Comparison of ENCODE assay signal across 21 cellular contexts in genomic region chr4:160175064-160175643, GRCh38.
DNase-seq lines count a peak whose midpoint lies in the region; ATAC-seq and TF ChIP-seq lines count a peak whose summit lies in the region.
"Had no signal": no experiment of that assay in that cellular context is flagged by ENCODE, and none has a peak within 500 bp of the region (broad histone marks: within the 10 kb centered on the region; RNA-seq: fewer than 3 reads in every experiment).

No MANE protein-coding gene starts in this region.

- 0 out of 2 replicates have a peak, but pooled peaks cover 2% of the 10 kb centered on the region for H3K4me1 ChIP-seq in PC-3 (ENCODE audit: insufficient read depth, low read length)

- no peaks in the 10 kb centered on the region for H4K20me1 ChIP-seq in PC-3 (ENCODE audit: low read length)

- peak; percentile 12; the same call in 1 of the 2 replicates for TF ChIP-seq CTCF in PC-3 (conservative IDR thresholded peaks at IDR 0.05; ENCODE audit: low read depth, low read length)

- H3K36me3 ChIP-seq in PC-3 (ENCODE audit: low read depth, low read length), result no peaks in the 10 kb centered on the region

- H3K9me2 ChIP-seq in PC-3 (replicated peaks; ENCODE audit: low read length), result no peaks in the 10 kb centered on the region

- H3K9me3 ChIP-seq in PC-3 (ENCODE audit: low read length), result no peaks in the 10 kb centered on the region
- H3K9me3 ChIP-seq: A549 had no signal

- H3K27ac Mint-ChIP-seq in stimulated activated effector memory CD8-positive, alpha-beta T cell treated with anti-CD3 and anti-CD28 coated beads, Interleukin-12 subunit alpha, Interleukin-12 subunit beta, amount 100 ng/mL, for 72 hours, result no peak overlapping the region
- H3K27ac Mint-ChIP-seq: activated T-helper 1 cell treated with anti-CD3 and anti-CD28 coated beads, Interleukin-12 subunit alpha, Interleukin-12 subunit beta, Interleukin-2, Interleukin-4 antibody, amounts not matched to agents 30 ng/mL and 10 ng/mL and 1 ng/mL, durations not matched to agents 14 hours and 24 hours and 36 hours; CD4-positive, alpha-beta memory T cell; stimulated activated naive B cell treated with anti-CD40 and anti-IgM and Interleukin-4, amounts not matched to agents 10 μg/mL and 1 μg/mL and 100 μg/mL, for 72 hours; type B pancreatic cell had no signal

- no peak overlapping the region for H3K9ac ChIP-seq in PC-3 (ENCODE audit: low read length)

- peaks cover 31% of the 10 kb centered on the region for H3K9me3 Mint-ChIP-seq in stimulated activated effector memory CD8-positive, alpha-beta T cell treated with anti-CD3 and anti-CD28 coated beads, Interleukin-12 subunit alpha, Interleukin-12 subunit beta, amount 100 ng/mL, for 72 hours

- DNase-seq in SIG-M5 treated with dmso at 0.1 percent for 504 hours (lab: John Stamatoyannopoulos, UW; ENCODE audit: unreplicated experiment) (peak; percentile 17), SIG-M5 (lab: John Stamatoyannopoulos, UW) (no peak), PC-3 (peak; percentile 20), iPS-NIHi7 (ENCODE audit: extremely low spot score) (peak; percentile 10), AG20443 (ENCODE audit: low spot score) (no peak), hepatic stellate cell (ENCODE audit: low spot score) (no peak)
- no peak for DNase-seq in stimulated activated effector memory CD8-positive, alpha-beta T cell treated with anti-CD3 and anti-CD28 coated beads, Interleukin-12 subunit alpha, Interleukin-12 subunit beta, amount 100 ng/mL, for 72 hours (ENCODE audit: low spot score in 2 of 2)
- DNase-seq: activated CD4-positive, alpha-beta T cell treated with anti-CD3 and anti-CD28 coated beads, Interleukin-2, amount 50 U/mL, for 4 hours; CD4-positive, alpha-beta memory T cell; Karpas-422; midbrain; NCI-H1436 treated with DMSO at 0.1 percent for 48 hours; NCI-H226; stimulated activated naive B cell treated with anti-CD40 and anti-IgM and Interleukin-4, amounts not matched to agents 10 μg/mL and 1 μg/mL and 100 μg/mL, for 72 hours had no signal

- H3K4me3 Mint-ChIP-seq in stimulated activated effector memory CD8-positive, alpha-beta T cell treated with anti-CD3 and anti-CD28 coated beads, Interleukin-12 subunit alpha, Interleukin-12 subunit beta, amount 100 ng/mL, for 72 hours, result no peak overlapping the region
- H3K4me3 Mint-ChIP-seq: activated T-helper 1 cell treated with anti-CD3 and anti-CD28 coated beads, Interleukin-12 subunit alpha, Interleukin-12 subunit beta, Interleukin-2, Interleukin-4 antibody, amounts not matched to agents 30 ng/mL and 10 ng/mL and 1 ng/mL, durations not matched to agents 14 hours and 24 hours and 36 hours; CD4-positive, alpha-beta memory T cell; stimulated activated naive B cell treated with anti-CD40 and anti-IgM and Interleukin-4, amounts not matched to agents 10 μg/mL and 1 μg/mL and 100 μg/mL, for 72 hours; type B pancreatic cell had no signal

- H3K36me3 Mint-ChIP-seq in stimulated activated effector memory CD8-positive, alpha-beta T cell treated with anti-CD3 and anti-CD28 coated beads, Interleukin-12 subunit alpha, Interleukin-12 subunit beta, amount 100 ng/mL, for 72 hours, result no peaks in the 10 kb centered on the region
- H3K36me3 Mint-ChIP-seq: CD4-positive, alpha-beta memory T cell; stimulated activated naive B cell treated with anti-CD40 and anti-IgM and Interleukin-4, amounts not matched to agents 10 μg/mL and 1 μg/mL and 100 μg/mL, for 72 hours; type B pancreatic cell had no signal

- H3K27me3 ChIP-seq in PC-3 (ENCODE audit: low read length), result no peaks in the 10 kb centered on the region

- POLR2A ChIA-PET in PC-3 (lab: Charles Lee; ENCODE audit: unreplicated experiment), result no interaction called here

- H3K4me1 Mint-ChIP-seq in stimulated activated effector memory CD8-positive, alpha-beta T cell treated with anti-CD3 and anti-CD28 coated beads, Interleukin-12 subunit alpha, Interleukin-12 subunit beta, amount 100 ng/mL, for 72 hours, result no peaks in the 10 kb centered on the region
- H3K4me1 Mint-ChIP-seq: CD4-positive, alpha-beta memory T cell; stimulated activated naive B cell treated with anti-CD40 and anti-IgM and Interleukin-4, amounts not matched to agents 10 μg/mL and 1 μg/mL and 100 μg/mL, for 72 hours had no signal

- peak; percentile 48 for ATAC-seq in PC-3
- ATAC-seq in stimulated activated effector memory CD8-positive, alpha-beta T cell treated with anti-CD3 and anti-CD28 coated beads, Interleukin-12 subunit alpha, Interleukin-12 subunit beta, amount 100 ng/mL, for 72 hours, result peak; percentile 26
- ATAC-seq in HG02588 (IDR thresholded peaks at IDR 0.05; ENCODE audit: unreplicated experiment), result no peak
- ATAC-seq: SK-N-SH treated with all-trans-retinoic acid at 6 μM for 48 hours; stimulated activated naive B cell treated with anti-CD40 and anti-IgM and Interleukin-4, amounts not matched to agents 10 μg/mL and 1 μg/mL and 100 μg/mL, for 72 hours had no signal

- no peak overlapping the region for H2AFZ ChIP-seq in PC-3 (ENCODE audit: low read length)

- BruUV-seq in PC-3 (replicated peaks; lab: Mats Ljungman, UMichigan), result no TSS peak

- H3K27ac ChIP-seq in PC-3 (ENCODE audit: low read length), result no peak overlapping the region
- H3K27ac ChIP-seq: A549, epithelial cell of prostate had no signal

- H3F3A ChIP-seq in PC-3 (ENCODE audit: low read length, unreplicated experiment), result no peaks in the 10 kb centered on the region

- H3K4me3 ChIP-seq in PC-3 (ENCODE audit: low read length), result no peak overlapping the region
- H3K4me3 ChIP-seq: A549, smooth muscle cell had no signal

- intact Hi-C loops in PC-3 (cut with micrococcal nuclease), result loop anchor here (10.0 kb wide), 1 partner anchor 230 kb away; no protein-coding TSS in a partner anchor

- CTCF ChIA-PET in PC-3 (lab: Charles Lee), result no interaction called here

- H3K4me2 ChIP-seq in PC-3 (ENCODE audit: low read length), result no peak overlapping the region
- H3K4me2 ChIP-seq: A549, smooth muscle cell had no signal

- no peaks in the 10 kb centered on the region for H3K79me2 ChIP-seq in PC-3 (ENCODE audit: low read length)

Comparison
In these comparisons a context has a peak if more than half of its experiments do, and no peak if none do; other contexts are left out.
1. DNase-seq: peak in SIG-M5 treated with dmso at 0.1 percent for 504 hours (single experiment), PC-3 (single experiment) and iPS-NIHi7 (single experiment); none in SIG-M5 (single experiment), stimulated activated effector memory CD8-positive, alpha-beta T cell treated with anti-CD3 and anti-CD28 coated beads, Interleukin-12 subunit alpha, Interleukin-12 subunit beta, amount 100 ng/mL, for 72 hours (0 of 2), AG20443 (single experiment) and hepatic stellate cell (single experiment).